ENCODE assay signal across 6 cellular contexts in the genomic region with DNA sequence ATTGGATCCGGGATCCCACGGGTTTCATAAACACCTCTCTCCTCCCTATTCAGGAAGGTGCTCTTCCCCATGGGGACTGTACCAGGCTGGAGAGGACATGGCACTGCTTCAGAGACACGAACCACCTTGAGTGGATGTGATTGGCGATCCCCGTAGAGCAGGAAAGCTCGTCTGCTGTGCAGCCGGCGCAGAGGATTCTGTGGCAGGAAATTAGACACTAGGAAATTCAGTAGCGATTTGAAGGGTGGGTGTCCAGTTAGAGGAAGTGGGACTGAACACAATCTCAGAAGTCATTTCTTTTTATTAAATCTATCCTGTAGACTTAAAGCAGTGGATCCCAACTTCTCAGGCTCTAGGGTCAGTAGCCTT. TPM values are rescaled to one million over a fixed set of nuclear protein-coding genes. Genes with fewer than 3 reads are reported as not detected.
A peak's percentile ranks its signal among the peaks of the same experiment; 100 is the strongest.
DNase-seq lines count a peak whose midpoint lies in the region; FAIRE-seq and TF ChIP-seq lines count a peak whose summit lies in the region.

No MANE protein-coding gene starts in this region.

- no peaks in the 10 kb centered on the region for H3K27me3 ChIP-seq in A673 (replicated peaks; ENCODE audit: insufficient read depth, low read depth, low read length, poor library complexity)
- no peaks in the 10 kb centered on the region for H3K27me3 ChIP-seq in GM23248 (replicated peaks; ENCODE audit: insufficient read depth)
- no peaks in the 10 kb centered on the region for H3K27me3 ChIP-seq in kidney epithelial cell (ENCODE audit: control insufficient read depth, insufficient read depth, low read length)

- no peaks in the 10 kb centered on the region for H3K27me3 Mint-ChIP-seq in T-helper 2 cell treated with Interferon-gamma antibody and Interleukin-4, amounts not matched to agents 5 μg/mL and 100 μg/mL, for 36 hours (ENCODE audit: low read depth)

- H3K27ac ChIP-seq in A673 (ENCODE audit: low read depth, low read length, poor library complexity, severe bottlenecking) = peak overlapping the region; percentile 97
- peak overlapping the region; percentile 57; the same call in 1 of the 2 replicates for H3K27ac ChIP-seq in GM23248

- no peaks in the 10 kb centered on the region for H3K9me3 Mint-ChIP-seq in T-helper 2 cell treated with Interferon-gamma antibody and Interleukin-4, amounts not matched to agents 5 μg/mL and 100 μg/mL, for 36 hours

- no peaks in the 10 kb centered on the region; the same call in 1 of the 2 replicates for H4K20me1 ChIP-seq in GM23248 (ENCODE audit: insufficient read depth)

- peaks cover 27% of the 10 kb centered on the region for H3K36me3 Mint-ChIP-seq in T-helper 2 cell treated with Interferon-gamma antibody and Interleukin-4, amounts not matched to agents 5 μg/mL and 100 μg/mL, for 36 hours (ENCODE audit: low read depth)

- WGBS in GM23248 (ENCODE audit: low coverage in 1 of 2, low lambda C conversion rate in 2 of 2, missing lambda C conversion rate in 2 of 2), 2 experiments = 2% methylated on average over 9 of the region's 9 CpGs

- no peaks in the 10 kb centered on the region for H3K9me2 ChIP-seq in GM23248 (ENCODE audit: insufficient read depth)

- peak; percentile 26 for DNase-seq in A673 (ENCODE audit: low spot score)
- no peak for DNase-seq in GM23248
- peak; percentile 13 for DNase-seq in T-helper 2 cell treated with Interferon-gamma antibody and Interleukin-4, amounts not matched to agents 5 μg/mL and 100 μg/mL, for 36 hours (ENCODE audit: low spot score)
- DNase-seq in kidney epithelial cell (ENCODE audit: low read depth) = no peak
- no peak for DNase-seq in HTR-8/SVneo (ENCODE audit: insufficient read length, low spot score)
- no peak for DNase-seq in HEK293T (ENCODE audit: extremely low spot score)

- H3K4me3 Mint-ChIP-seq in T-helper 2 cell treated with Interferon-gamma antibody and Interleukin-4, amounts not matched to agents 5 μg/mL and 100 μg/mL, for 36 hours = peak overlapping the region; percentile 97

- intact Hi-C loops in A673 (cut with micrococcal nuclease; ENCODE audit: unreplicated experiment) = no loop called here

- TF ChIP-seq CTCF in A673 (conservative IDR thresholded peaks at IDR 0.05; ENCODE audit: low read depth, low read length) (no peak), kidney epithelial cell (IDR thresholded peaks at IDR 0.05; ENCODE audit: insufficient read depth, low read length, poor library complexity, severe bottlenecking) (no peak)

- peak overlapping the region; percentile 92 for H3K4me2 ChIP-seq in GM23248 (ENCODE audit: unreplicated experiment)

- peak overlapping the region; percentile 98 for H2AFZ ChIP-seq in GM23248

- no peak for FAIRE-seq in HTR-8/SVneo (lab: Jason Lieb, UNC)

- BruUV-seq in A673 (replicated peaks; lab: Mats Ljungman, UMichigan) = no TSS peak

- H3K4me1 Mint-ChIP-seq in T-helper 2 cell treated with Interferon-gamma antibody and Interleukin-4, amounts not matched to agents 5 μg/mL and 100 μg/mL, for 36 hours (ENCODE audit: low read depth) = peaks cover 30% of the 10 kb centered on the region

- POLR2A ChIA-PET in A673 (lab: Charles Lee; ENCODE audit: low non-redundant PET) = no interaction called here
- POLR2A ChIA-PET in HEK293T (lab: Yijun Ruan, JAX) = interaction anchor here (0.7 to 1.9 kb wide), 8 partner anchors 9 to 238 kb away, joined by 3 to 7 read pairs (median 4); a partner anchor contains a TSS

- H3K36me3 ChIP-seq in A673 (ENCODE audit: insufficient read depth, low read length, poor library complexity, severe bottlenecking) (peaks cover 21% of the 10 kb centered on the region), GM23248 (ENCODE audit: low read depth) (no peaks in the 10 kb centered on the region), kidney epithelial cell (ENCODE audit: control insufficient read depth, insufficient read depth, low read length) (no peaks in the 10 kb centered on the region)

- H3K9me3 ChIP-seq in A673 (ENCODE audit: low read depth, low read length, poor library complexity, severe bottlenecking) (no peaks in the 10 kb centered on the region), GM23248 (ENCODE audit: low read depth) (no peaks in the 10 kb centered on the region)

- peak overlapping the region; percentile 88 for H3K9ac ChIP-seq in GM23248

- H3K27ac Mint-ChIP-seq in T-helper 2 cell treated with Interferon-gamma antibody and Interleukin-4, amounts not matched to agents 5 μg/mL and 100 μg/mL, for 36 hours = peak overlapping the region; percentile 93

- H3K4me3 ChIP-seq in A673 (ENCODE audit: low read depth, low read length, poor library complexity, severe bottlenecking) (peak overlapping the region; percentile 99), GM23248 (peak overlapping the region; percentile 94), kidney epithelial cell (ENCODE audit: low read depth, low read length) (peak overlapping the region; percentile 98)

- CTCF ChIA-PET in A673 (lab: Charles Lee) = no interaction called here
- CTCF ChIA-PET in HEK293T (lab: Yijun Ruan, JAX) = interaction anchor here (1.6 kb wide), 1 partner anchor 57 kb away, joined by 4 read pairs; a partner anchor contains a TSS

- H3K79me2 ChIP-seq in GM23248 (ENCODE audit: insufficient read depth) = peaks cover 27% of the 10 kb centered on the region

- H3F3A ChIP-seq in GM23248 (ENCODE audit: insufficient read depth) = no peaks in the 10 kb centered on the region

- in situ Hi-C loops in GM23248 (cut with MboI) = no loop called here

- H3K4me1 ChIP-seq in A673 (ENCODE audit: insufficient read depth, low read length, poor library complexity, severe bottlenecking) = peaks cover 9% of the 10 kb centered on the region
- H3K4me1 ChIP-seq in GM23248 (ENCODE audit: insufficient read depth) = peaks cover 4% of the 10 kb centered on the region; the same call in 1 of the 2 replicates

TF ChIP-seq in HEK293T, 16 proteins besides CTCF, POLR2A, EP300 and RAD21:
- TF ChIP-seq SP1 (IDR thresholded peaks at IDR 0.05) (no peak), L3MBTL2 (conservative IDR thresholded peaks at IDR 0.05) (no peak), FOXA1 (IDR thresholded peaks at IDR 0.05) (no peak), TARDBP (IDR thresholded peaks at IDR 0.05) (no peak)

RNA-seq across cellular contexts. Expression of a gene that starts 0.8 kb away (rescaled TPM):
- total RNA-seq in A673 (2021) (12.9 and 13.4 TPM in 2 replicates), kidney epithelial cell (6.6 and 6.8 TPM in 2 replicates)
- 6.6 and 6.8 TPM in 2 replicates for total RNA-seq in GM23248 (2014; rRNA removed; shearing (Covaris generic))
- polyA plus RNA-seq in GM23248 (2016; fragmentation: Nextera tagmentation; extraction: Ambion mirVana) = 2.9 and 3.5 TPM in 2 replicates

RNA-seq across cellular contexts. Expression of a gene that starts 45.0 kb away (rescaled TPM):
- total RNA-seq in A673 (2021) (not detected in 2 replicates), kidney epithelial cell (0.14 TPM in 1 of 2 replicates, not detected in the other)
- not detected in 2 replicates for total RNA-seq in GM23248 (2014; rRNA removed; shearing (Covaris generic))
- not detected in 2 replicates for polyA plus RNA-seq in GM23248 (2016; fragmentation: Nextera tagmentation; extraction: Ambion mirVana)

RNA-seq across cellular contexts. Expression of a gene that starts 46.5 kb away (rescaled TPM):
- total RNA-seq in A673 (2021) = 0.64 and 0.85 TPM in 2 replicates
- 0.63 TPM in 1 of 2 replicates, not detected in the other for total RNA-seq in GM23248 (2014; rRNA removed; shearing (Covaris generic))
- not detected in 2 replicates for polyA plus RNA-seq in GM23248 (2016; fragmentation: Nextera tagmentation; extraction: Ambion mirVana)
- total RNA-seq in kidney epithelial cell = 0.07 and 0.79 TPM in 2 replicates

RNA-seq across cellular contexts. Expression of a gene that starts 56.4 kb away (rescaled TPM):
- total RNA-seq in A673 (2021) (not detected in 2 replicates), kidney epithelial cell (not detected in 2 replicates)
- not detected in 2 replicates for total RNA-seq in GM23248 (2014; rRNA removed; shearing (Covaris generic))
- not detected in 2 replicates for polyA plus RNA-seq in GM23248 (2016; fragmentation: Nextera tagmentation; extraction: Ambion mirVana)

RNA-seq across cellular contexts. Expression of a gene that starts 57.3 kb away (rescaled TPM):
- total RNA-seq in A673 (2021) (61.9 and 62.3 TPM in 2 replicates), kidney epithelial cell (53.0 and 73.8 TPM in 2 replicates)
- 8.2 and 25.0 TPM in 2 replicates for total RNA-seq in GM23248 (2014; rRNA removed; shearing (Covaris generic))
- polyA plus RNA-seq in GM23248 (2016; fragmentation: Nextera tagmentation; extraction: Ambion mirVana) = 61.2 and 65.8 TPM in 2 replicates

Comparison
In these comparisons a context has a peak if more than half of its experiments do, and no peak if none do; other contexts are left out.
1. DNase-seq: peak in A673 (single experiment) and T-helper 2 cell treated with Interferon-gamma antibody and Interleukin-4, amounts not matched to agents 5 μg/mL and 100 μg/mL, for 36 hours (single experiment); none in GM23248 (single experiment), kidney epithelial cell (single experiment), HTR-8/SVneo (single experiment) and HEK293T (single experiment).
2. Peak in every context shown above with its lines, with median percentiles within 50 percentile points of each other: H3K4me3 ChIP-seq.